In the genomic region with DNA sequence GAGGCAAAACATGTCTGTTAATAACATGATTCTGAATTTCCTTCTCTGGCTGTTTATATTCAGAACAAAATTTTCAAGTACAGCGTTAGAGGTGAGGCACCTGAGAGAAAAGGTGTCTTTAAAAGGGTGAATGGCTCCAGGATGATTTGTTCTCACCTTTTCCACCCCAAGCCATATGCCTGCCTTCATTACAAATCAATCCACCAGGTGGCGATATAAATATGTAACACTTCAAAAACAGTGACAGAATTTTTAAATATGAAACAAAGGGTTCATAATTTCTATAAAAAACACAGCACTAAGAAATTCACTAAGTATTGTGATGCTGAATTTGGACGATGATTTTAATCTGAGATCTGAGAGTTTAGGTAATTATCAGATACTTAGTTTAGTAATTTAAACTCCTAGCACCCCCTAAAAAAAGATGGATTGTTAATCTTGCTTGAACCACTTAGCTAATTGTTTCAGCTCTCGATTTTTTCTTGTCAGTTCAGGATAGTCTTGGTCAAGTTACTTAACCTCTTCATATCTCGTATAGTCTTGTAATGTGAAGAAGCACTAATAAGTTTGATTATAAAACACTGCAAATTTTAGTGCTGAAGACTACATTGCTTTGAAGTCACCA, we compare ENCODE assay signal across 9 cellular contexts.
A peak's percentile ranks its signal among the peaks of the same experiment; 100 is the strongest.
DNase-seq lines count a peak whose midpoint lies in the region; ATAC-seq, FAIRE-seq and TF ChIP-seq lines count a peak whose summit lies in the region.
"Had no signal": no experiment of that assay in that cellular context is flagged by ENCODE, and none has a peak within 500 bp of the region (broad histone marks: within the 10 kb centered on the region; RNA-seq: fewer than 3 reads in every experiment).

No MANE protein-coding gene starts in this region.

- H3K27ac ChIP-seq in HL-60 (replicated peaks) (no peak overlapping the region), foreskin keratinocyte (no peak overlapping the region)

- DNase-seq in COR-L47 (lab: John Stamatoyannopoulos, UW): peak; percentile 74
- DNase-seq in HL-60 (ENCODE audit: low read depth in 1 of 2, low spot score in 1 of 2): peak in 1 of 2 experiments; percentile 26
- peak; percentile 6 for DNase-seq in RCC 7860 (ENCODE audit: low spot score)
- DNase-seq in foreskin keratinocyte: peak; percentile 6 to 34
- DNase-seq in superior temporal gyrus (ENCODE audit: extremely low spot score): peak; percentile 70
- DNase-seq in T-helper 2 cell treated with Interferon-gamma antibody and Interleukin-4, amounts not matched to agents 5 μg/mL and 100 μg/mL, for 36 hours (ENCODE audit: low spot score): no peak
- no peak for DNase-seq in OCI-M2 (lab: John Stamatoyannopoulos, UW; ENCODE audit: unreplicated experiment)

- TF ChIP-seq CTCF in HL-60 (IDR thresholded peaks at IDR 0.05; ENCODE audit: insufficient read depth, low read length): peak; percentile 8
- peak; percentile 71 for TF ChIP-seq CTCF in foreskin keratinocyte (conservative IDR thresholded peaks at IDR 0.05)

- H3K9me3 Mint-ChIP-seq in T-helper 2 cell treated with Interferon-gamma antibody and Interleukin-4, amounts not matched to agents 5 μg/mL and 100 μg/mL, for 36 hours: no peaks in the 10 kb centered on the region

- H3K4me1 Mint-ChIP-seq in T-helper 2 cell treated with Interferon-gamma antibody and Interleukin-4, amounts not matched to agents 5 μg/mL and 100 μg/mL, for 36 hours (ENCODE audit: low read depth): no peaks in the 10 kb centered on the region

- no peak overlapping the region for H3K4me3 ChIP-seq in HL-60 (replicated peaks; ENCODE audit: insufficient read depth, low read length)
- H3K4me3 ChIP-seq: mucosa of descending colon had no signal

- H3K27me3 ChIP-seq in HL-60 (ENCODE audit: insufficient read depth, poor library complexity, severe bottlenecking) (no peaks in the 10 kb centered on the region), foreskin keratinocyte (no peaks in the 10 kb centered on the region)

- no peaks in the 10 kb centered on the region for H3K4me1 ChIP-seq in foreskin keratinocyte

- ATAC-seq in GM19043 (IDR thresholded peaks at IDR 0.05; ENCODE audit: low read depth, unreplicated experiment) (peak; percentile 54), foreskin keratinocyte (peak; percentile 69)
- ATAC-seq: mucosa of descending colon had no signal

- no peak overlapping the region for H3K4me3 Mint-ChIP-seq in T-helper 2 cell treated with Interferon-gamma antibody and Interleukin-4, amounts not matched to agents 5 μg/mL and 100 μg/mL, for 36 hours

- no peaks in the 10 kb centered on the region for H3K27me3 Mint-ChIP-seq in T-helper 2 cell treated with Interferon-gamma antibody and Interleukin-4, amounts not matched to agents 5 μg/mL and 100 μg/mL, for 36 hours (ENCODE audit: low read depth)

- H3K36me3 Mint-ChIP-seq in T-helper 2 cell treated with Interferon-gamma antibody and Interleukin-4, amounts not matched to agents 5 μg/mL and 100 μg/mL, for 36 hours (ENCODE audit: low read depth): no peaks in the 10 kb centered on the region

- peak; percentile 55 for FAIRE-seq in RCC 7860 (lab: Jason Lieb, UNC)

- no peak overlapping the region for H3K27ac Mint-ChIP-seq in T-helper 2 cell treated with Interferon-gamma antibody and Interleukin-4, amounts not matched to agents 5 μg/mL and 100 μg/mL, for 36 hours

Comparison
In these comparisons a context has a peak if more than half of its experiments do, and no peak if none do; other contexts are left out.
1. DNase-seq: peak in COR-L47 (single experiment), RCC 7860 (single experiment), foreskin keratinocyte (2 of 2) and superior temporal gyrus (single experiment); none in T-helper 2 cell treated with Interferon-gamma antibody and Interleukin-4, amounts not matched to agents 5 μg/mL and 100 μg/mL, for 36 hours (single experiment) and OCI-M2 (single experiment).